Comparison of ENCODE assay signal across 7 cellular contexts in the genomic region with DNA sequence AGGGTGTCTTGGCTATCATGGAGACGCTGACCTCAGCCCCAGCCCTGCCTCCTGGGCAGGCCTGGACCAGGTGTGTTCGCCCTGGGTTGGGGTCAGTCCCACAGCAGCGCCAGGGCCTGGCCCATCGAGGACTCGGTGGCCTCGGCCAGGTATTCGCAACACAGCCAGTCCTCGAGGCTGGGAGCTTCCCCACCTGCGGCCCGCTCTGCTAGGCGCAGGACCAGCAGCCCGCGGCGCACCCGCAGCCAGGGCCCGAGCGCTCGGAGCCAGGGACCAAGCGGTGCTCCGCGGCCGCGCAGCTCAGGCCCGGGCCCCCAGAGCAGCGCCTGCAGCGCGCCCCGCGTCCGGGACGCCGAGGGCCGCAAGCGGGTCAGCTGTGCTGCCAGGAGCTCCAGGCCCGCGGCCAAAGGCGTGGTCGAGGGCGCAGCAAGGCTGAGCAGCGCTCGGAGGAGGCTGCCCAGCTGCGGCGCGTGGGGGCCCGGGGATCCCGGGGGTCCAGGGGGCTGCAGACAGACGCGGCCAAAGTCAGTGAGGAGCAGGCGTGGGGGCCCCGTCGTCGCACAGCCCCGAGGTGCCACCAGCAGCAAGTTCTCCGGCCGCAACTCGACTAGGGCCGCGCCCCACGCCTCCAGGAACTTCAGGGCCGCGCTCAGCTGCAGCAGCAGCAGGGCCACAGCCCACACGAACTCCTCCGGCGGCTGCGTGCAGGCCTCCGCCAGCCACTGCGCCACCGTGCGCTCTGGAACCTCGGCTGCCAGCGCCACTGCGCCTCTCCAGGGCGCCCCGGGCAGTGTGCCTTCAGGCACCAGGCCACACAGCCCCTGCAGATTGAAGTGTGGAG. TPM values are rescaled to one million over a fixed set of nuclear protein-coding genes. Genes with fewer than 3 reads are reported as not detected.
DNase-seq lines count a peak whose midpoint lies in the region; TF ChIP-seq lines count a peak whose summit lies in the region.
"Had no signal": no experiment of that assay in that cellular context is flagged by ENCODE, and none has a peak within 500 bp of the region (broad histone marks: within the 10 kb centered on the region; RNA-seq: fewer than 3 reads in every experiment).

No MANE protein-coding gene starts in this region.

- no peaks in the 10 kb centered on the region for H3K27me3 ChIP-seq in skeletal muscle tissue (ENCODE audit: control insufficient read depth in 3 of 3, insufficient read depth in 3 of 3, low read length in 3 of 3)

- H3K4me3 ChIP-seq in skeletal muscle tissue (ENCODE audit: low read length in 3 of 3): peak overlapping the region in 2 of 3 donors; percentile 26 to 35

- H3K36me3 ChIP-seq in skeletal muscle tissue (ENCODE audit: control insufficient read depth in 3 of 3, insufficient read depth in 3 of 3, low read length in 3 of 3): peaks cover 4 to 13% (median 13%) of the 10 kb centered on the region in 3 donors

- POLR2A ChIA-PET in RWPE1 (lab: Yijun Ruan, JAX; ENCODE audit: low non-redundant PET): no interaction called here

- intact Hi-C loops in head of caudate nucleus (cut with DNase I): loop anchor here (2.0 kb wide), 1 partner anchor 115 kb away; no protein-coding TSS in a partner anchor

- DNase-seq in RWPE1 (ENCODE audit: low spot score) (no peak), head of caudate nucleus (peak in 29 of 42 donors; percentile 34 to 83 (median 67)), NCI-H69 (lab: John Stamatoyannopoulos, UW) (no peak), NCI-H748 (lab: John Stamatoyannopoulos, UW; ENCODE audit: unreplicated experiment) (no peak)
- no peak for DNase-seq in stimulated activated CD4-positive, alpha-beta T cell treated with anti-CD3 and anti-CD28 coated beads, Interleukin-2, amount 100 ng/mL, for 24 hours

- H3K27ac ChIP-seq in RWPE1: peak overlapping the region; percentile 94
- H3K27ac ChIP-seq in skeletal muscle tissue (ENCODE audit: low read depth, low read length): no peak overlapping the region

- H3K9ac ChIP-seq in skeletal muscle tissue (ENCODE audit: low read depth in 1 of 3, low read length in 3 of 3): peak overlapping the region in 1 of 3 donors; percentile 60

- CTCF ChIA-PET in RWPE1 (lab: Yijun Ruan, JAX): interaction anchor here (0.6 to 0.9 kb wide), 2 partner anchors 18 to 68 kb away, joined by 3 to 4 read pairs; no protein-coding TSS in a partner anchor

- no peak for TF ChIP-seq CTCF in RWPE1 (conservative IDR thresholded peaks at IDR 0.05; ENCODE audit: low read depth)

- H3K4me1 ChIP-seq in skeletal muscle tissue (ENCODE audit: control insufficient read depth in 3 of 3, insufficient read depth in 3 of 3, low read length in 3 of 3): peaks cover 36 to 53% (median 49%) of the 10 kb centered on the region in 3 donors

- no peaks in the 10 kb centered on the region for H3K9me3 ChIP-seq in skeletal muscle tissue (ENCODE audit: control insufficient read depth in 3 of 3, low read length in 3 of 3)

RNA-seq across cellular contexts. Expression of a gene that starts 6.2 kb away (rescaled TPM):
- total RNA-seq in skeletal muscle tissue: not detected
- total RNA-seq: epithelial cell of proximal tubule had no signal

RNA-seq across cellular contexts. Expression of a gene that starts 19.6 kb away (rescaled TPM):
- 79.3 TPM for total RNA-seq in skeletal muscle tissue

RNA-seq across cellular contexts. Expression of a gene that starts 26.7 kb away (rescaled TPM):
- total RNA-seq in skeletal muscle tissue: 0.52 TPM

RNA-seq across cellular contexts. Expression of a gene that starts 32.1 kb away (rescaled TPM):
- not detected for total RNA-seq in skeletal muscle tissue
- total RNA-seq: epithelial cell of proximal tubule had no signal

RNA-seq across cellular contexts. Expression of a gene that starts 39.2 kb away (rescaled TPM):
- total RNA-seq in skeletal muscle tissue: 37.6 TPM

Comparison
In these comparisons a context has a peak if more than half of its experiments do, and no peak if none do; other contexts are left out.
1. DNase-seq: peak in head of caudate nucleus (29 of 42); none in RWPE1 (single experiment), NCI-H69 (single experiment), stimulated activated CD4-positive, alpha-beta T cell treated with anti-CD3 and anti-CD28 coated beads, Interleukin-2, amount 100 ng/mL, for 24 hours (0 of 2) and NCI-H748 (single experiment).